Comparison of ENCODE assay signal across 16 cellular contexts in genomic region chr3:171428321-171428787, GRCh38. TPM values are rescaled to one million over a fixed set of nuclear protein-coding genes. Genes with fewer than 3 reads are reported as not detected.
DNase-seq lines count a peak whose midpoint lies in the region; ATAC-seq, FAIRE-seq and TF ChIP-seq lines count a peak whose summit lies in the region.
"Had no signal": no experiment of that assay in that cellular context is flagged by ENCODE, and none has a peak within 500 bp of the region (broad histone marks: within the 10 kb centered on the region; RNA-seq: fewer than 3 reads in every experiment).

No MANE protein-coding gene starts in this region.

- no peaks in the 10 kb centered on the region for H3K27me3 Mint-ChIP-seq in naive thymus-derived CD4-positive, alpha-beta T cell
- H3K27me3 Mint-ChIP-seq: activated CD4-positive, alpha-beta T cell treated with anti-CD3 and anti-CD28 coated beads for 36 hours; activated naive CD4-positive, alpha-beta T cell treated with anti-CD3 and anti-CD28 coated beads, Interleukin-2, amount 10 ng/mL, durations not matched to agents 7 days and 5 days had no signal

- peak overlapping the region; percentile 47 to 65 for H3K4me2 ChIP-seq in H1 (ENCODE audit: insufficient read depth in 1 of 2, low read depth in 2 of 2, low read length in 2 of 2)
- no peak overlapping the region for H3K4me2 ChIP-seq in mammary epithelial cell (ENCODE audit: insufficient read depth, low read depth, low read length)

- H2BK120ac ChIP-seq in H1 (replicated peaks; ENCODE audit: low read depth, low read length), result peak overlapping the region; percentile 35

- H4K8ac ChIP-seq in H1 (ENCODE audit: extremely low read depth, insufficient read depth, low read length), result no peak overlapping the region

- H3K79me1 ChIP-seq in H1 (ENCODE audit: low read depth, low read length), result no peaks in the 10 kb centered on the region; the same call in 1 of the 2 replicates

- no peak overlapping the region for H3K27ac Mint-ChIP-seq in naive thymus-derived CD4-positive, alpha-beta T cell
- H3K27ac Mint-ChIP-seq: activated CD4-positive, alpha-beta T cell treated with anti-CD3 and anti-CD28 coated beads for 36 hours; activated naive CD4-positive, alpha-beta T cell treated with anti-CD3 and anti-CD28 coated beads, Interleukin-2, amount 10 ng/mL, durations not matched to agents 7 days and 5 days had no signal

- H3K36me3 ChIP-seq in H1 (ENCODE audit: control insufficient read depth in 2 of 4, insufficient read depth in 4 of 4, low read length in 3 of 4), result no peaks in the 10 kb centered on the region
- no peaks in the 10 kb centered on the region for H3K36me3 ChIP-seq in naive thymus-derived CD4-positive, alpha-beta T cell (ENCODE audit: control insufficient read depth in 2 of 3, insufficient read depth in 3 of 3, low read length in 3 of 3)
- H3K36me3 ChIP-seq in mammary epithelial cell (ENCODE audit: insufficient read depth, low read length), result no peaks in the 10 kb centered on the region
- H3K36me3 ChIP-seq: thyroid gland had no signal

- TF ChIP-seq EP300 in H1 (IDR thresholded peaks at IDR 0.05; ENCODE audit: borderline replicate concordance in 1 of 2, low read depth in 2 of 2, low read length in 2 of 2), result no peak

- no peak overlapping the region for H3K4ac ChIP-seq in H1 (replicated peaks; ENCODE audit: insufficient read length, low read depth, low read length)

- DNase-seq in GM19239 (ENCODE audit: insufficient read length, low spot score) (no peak), NB4 (ENCODE audit: low read depth) (peak; percentile 78), H1 (ENCODE audit: low read depth in 1 of 2, low spot score in 2 of 2) (no peak), globus pallidus (ENCODE audit: low spot score) (no peak), mammary epithelial cell (no peak)
- DNase-seq in naive thymus-derived CD4-positive, alpha-beta T cell, result no peak
- DNase-seq in activated CD4-positive, CD25-positive, alpha-beta regulatory T cell (lab: John Stamatoyannopoulos, UW), result no peak
- DNase-seq: activated CD4-positive, alpha-beta T cell treated with anti-CD3 and anti-CD28 coated beads for 36 hours; activated naive CD4-positive, alpha-beta T cell treated with anti-CD3 and anti-CD28 coated beads, Interleukin-2, amount 10 ng/mL, durations not matched to agents 7 days and 5 days; cortex of kidney; GF-D8; left colon; NCI-H1105 treated with DMSO at 0.1 percent for 48 hours; small intestine; T-helper 1 cell; thyroid gland had no signal

- peak; percentile 64 for ATAC-seq in naive thymus-derived CD4-positive, alpha-beta T cell
- ATAC-seq: activated CD4-positive, alpha-beta T cell treated with anti-CD3 and anti-CD28 coated beads for 36 hours had no signal

- H4K91ac ChIP-seq in H1 (replicated peaks; ENCODE audit: insufficient read length, low read length), result peak overlapping the region; percentile 96

- CTCF ChIA-PET in H1 (lab: Charles Lee; ENCODE audit: partially characterized antibody) (interaction anchor here (0.6 to 2.7 kb wide), 11 partner anchors 12 to 1015 kb away, joined by 3 to 9 read pairs (median 4); partner anchors contain the start of gene TNIK), mammary epithelial cell (lab: Charles Lee; ENCODE audit: low non-redundant PET) (no interaction called here)
- CTCF ChIA-PET in naive thymus-derived CD4-positive, alpha-beta T cell (lab: Charles Lee), result interaction anchor here (0.6 kb wide), 1 partner anchor 12 kb away, joined by 3 read pairs; no protein-coding TSS in a partner anchor

- no peaks in the 10 kb centered on the region for H3K27me3 ChIP-seq in H1 (replicated peaks in 1 of 4; ENCODE audit: control insufficient read depth in 3 of 4, extremely low read depth in 1 of 4, insufficient read depth in 3 of 4, low read length in 3 of 4)
- no peaks in the 10 kb centered on the region for H3K27me3 ChIP-seq in naive thymus-derived CD4-positive, alpha-beta T cell (ENCODE audit: control insufficient read depth in 2 of 2, insufficient read depth in 2 of 2, low read length in 2 of 2)
- H3K27me3 ChIP-seq in mammary epithelial cell (ENCODE audit: insufficient read depth, low read length), result no peaks in the 10 kb centered on the region
- H3K27me3 ChIP-seq: thyroid gland had no signal

- H3K36me3 Mint-ChIP-seq in naive thymus-derived CD4-positive, alpha-beta T cell, result peaks cover 0 to 26% (median 4%) of the 10 kb centered on the region in 5 donors

- dilution Hi-C loops in mammary epithelial cell (cut with HindIII; ENCODE audit: low sequenced_read_pairs), result no loop called here

- H3K4me1 Mint-ChIP-seq in naive thymus-derived CD4-positive, alpha-beta T cell, result peaks cover 0 to 32% (median 25%) of the 10 kb centered on the region in 7 donors

- H2BK15ac ChIP-seq in H1 (ENCODE audit: low read length), result no peak overlapping the region

- no peak overlapping the region for H3K14ac ChIP-seq in H1 (ENCODE audit: insufficient read length)

- WGBS in H1 (ENCODE audit: extremely low coverage in 1 of 2, insufficient coverage in 1 of 2, insufficient read length in 1 of 2, insufficient replicate concordance in 2 of 2, low coverage in 1 of 2, low lambda C conversion rate in 2 of 2, missing lambda C conversion rate in 1 of 2), 2 experiments, result 14% methylated on average over 4 of the region's 4 CpGs; no CpG with 5 or more reads in 1 of the 2 experiments
- WGBS in mammary epithelial cell (ENCODE audit: low coverage, missing lambda C conversion rate), result 96% methylated on average over 4 of the region's 4 CpGs

- in situ Hi-C loops in mammary epithelial cell (cut with MboI; ENCODE audit: low sequenced_read_pairs in 2 of 2), result no loop called here

- peak overlapping the region; percentile 29 for H3K4me3 ChIP-seq in NB4 (ENCODE audit: low read depth, low read length)
- peak overlapping the region in 2 of 4 experiments; percentile 3 to 7; a peak in 2 of 8 replicates for H3K4me3 ChIP-seq in H1 (ENCODE audit: extremely low read depth in 1 of 4, insufficient read depth in 2 of 4, low read depth in 3 of 4, low read length in 4 of 4)
- no peak overlapping the region for H3K4me3 ChIP-seq in naive thymus-derived CD4-positive, alpha-beta T cell (ENCODE audit: low read length)
- no peak overlapping the region for H3K4me3 ChIP-seq in mammary epithelial cell (replicated peaks in 1 of 3; ENCODE audit: insufficient read depth in 1 of 3, low read depth in 2 of 3, low read length in 3 of 3)
- H3K4me3 ChIP-seq: thyroid gland had no signal

- TF ChIP-seq POLR2A in NB4 (IDR thresholded peaks at IDR 0.05; ENCODE audit: extremely low read depth, insufficient read length) (no peak), H1 (IDR thresholded peaks at IDR 0.05; ENCODE audit: control extremely low read depth in 1 of 2, low read depth in 2 of 2, low read length in 2 of 2) (no peak)

- peak overlapping the region; percentile 96; the same call in 1 of the 2 replicates for H2AK5ac ChIP-seq in H1 (ENCODE audit: low read depth, low read length)

- peaks cover 0 to 9% (median 3%) of the 10 kb centered on the region in 11 donors for H3K9me3 Mint-ChIP-seq in naive thymus-derived CD4-positive, alpha-beta T cell

- BruUV-seq in mammary epithelial cell (replicated peaks; lab: Mats Ljungman, UMichigan), result no TSS peak

- TF ChIP-seq RAD21 in H1 (IDR thresholded peaks at IDR 0.05 in 1 of 2, conservative IDR thresholded peaks at IDR 0.05 in 1 of 2; ENCODE audit: low read depth in 2 of 2, low read length in 2 of 2), result no peak

- 0 out of 2 replicates have a peak overlapping the region, but pooled peaks have one; percentile 75 for H2BK12ac ChIP-seq in H1 (ENCODE audit: low read depth, low read length)

- H3K23me2 ChIP-seq in H1 (ENCODE audit: low read depth, low read length), result 0 out of 2 replicates have a peak, but pooled peaks cover 5% of the 10 kb centered on the region

- H2BK20ac ChIP-seq in H1 (ENCODE audit: low read length), result 0 out of 2 replicates have a peak overlapping the region, but pooled peaks have one; percentile 100

- H3K56ac ChIP-seq in H1 (replicated peaks; ENCODE audit: insufficient read length, low read depth, low read length), result no peak overlapping the region

- H3K18ac ChIP-seq in H1 (ENCODE audit: extremely low read depth, low read length), result no peak overlapping the region

- peak overlapping the region; percentile 0; the same call in 1 of the 2 replicates for H3K27ac ChIP-seq in H1 (ENCODE audit: low read depth, low read length)
- H3K27ac ChIP-seq in naive thymus-derived CD4-positive, alpha-beta T cell (ENCODE audit: low read depth, low read length), result no peak overlapping the region
- no peak overlapping the region for H3K27ac ChIP-seq in mammary epithelial cell (ENCODE audit: insufficient read depth, low read depth, low read length)
- H3K27ac ChIP-seq: thyroid gland had no signal

- H2AFZ ChIP-seq in H1 (ENCODE audit: low read length) (no peak overlapping the region), mammary epithelial cell (ENCODE audit: low read depth, low read length) (no peak overlapping the region)

- H3K4me1 ChIP-seq in H1 (replicated peaks in 1 of 4; ENCODE audit: control insufficient read depth in 3 of 4, insufficient read depth in 4 of 4, low read length in 3 of 4) (peaks cover 14 to 30% (median 21%) of the 10 kb centered on the region in 4 experiments), mammary epithelial cell (ENCODE audit: insufficient read depth, low read length) (no peaks in the 10 kb centered on the region)
- peaks cover 0 to 11% of the 10 kb centered on the region in 2 donors for H3K4me1 ChIP-seq in naive thymus-derived CD4-positive, alpha-beta T cell (ENCODE audit: control insufficient read depth in 2 of 2, insufficient read depth in 2 of 2, low read length in 2 of 2)
- H3K4me1 ChIP-seq: thyroid gland had no signal

- no peak overlapping the region for H3K23ac ChIP-seq in H1 (ENCODE audit: insufficient read length)

- H4K20me1 ChIP-seq in H1 (replicated peaks in 1 of 2; ENCODE audit: control insufficient read depth in 1 of 2, insufficient read depth in 2 of 2, low read length in 2 of 2) (no peaks in the 10 kb centered on the region), mammary epithelial cell (ENCODE audit: insufficient read depth, low read length) (no peaks in the 10 kb centered on the region)

- H3K9me3 ChIP-seq in H1 (ENCODE audit: insufficient read depth in 2 of 2, low read depth in 1 of 2, low read length in 1 of 2), result no peaks in the 10 kb centered on the region
- no peaks in the 10 kb centered on the region for H3K9me3 ChIP-seq in naive thymus-derived CD4-positive, alpha-beta T cell (ENCODE audit: control insufficient read depth in 2 of 3, low read length in 3 of 3)
- H3K9me3 ChIP-seq in mammary epithelial cell (replicated peaks; ENCODE audit: insufficient read depth, low read length), result no peaks in the 10 kb centered on the region
- H3K9me3 ChIP-seq: thyroid gland had no signal

- intact Hi-C loops in naive thymus-derived CD4-positive, alpha-beta T cell (cut with micrococcal nuclease), result no loop called here
- intact Hi-C loops in mammary epithelial cell (cut with micrococcal nuclease), result no loop called here

- peak; percentile 24 for TF ChIP-seq CTCF in NB4 (IDR thresholded peaks at IDR 0.05; ENCODE audit: low read depth, low read length)
- TF ChIP-seq CTCF in H1 (IDR thresholded peaks at IDR 0.05; ENCODE audit: control extremely low read depth in 1 of 3, insufficient read depth in 1 of 3, low read depth in 1 of 3, low read length in 3 of 3), result no peak
- no peak for TF ChIP-seq CTCF in mammary epithelial cell (conservative IDR thresholded peaks at IDR 0.05 in 1 of 2, IDR thresholded peaks at IDR 0.05 in 1 of 2; ENCODE audit: extremely low read depth in 1 of 2, insufficient read depth in 1 of 2, low read depth in 1 of 2, low read length in 2 of 2)

- H2BK5ac ChIP-seq in H1 (ENCODE audit: low read depth, low read length), result peak overlapping the region; percentile 88; the same call in 1 of the 2 replicates

- peak overlapping the region; percentile 4 for H4K5ac ChIP-seq in H1 (ENCODE audit: insufficient read length, low read depth, low read length)

- H3K79me2 ChIP-seq in H1 (ENCODE audit: control insufficient read depth in 1 of 2, insufficient read depth in 2 of 2, low read length in 2 of 2), result peaks cover 0 to 45% of the 10 kb centered on the region in 2 experiments; a peak in 3 of 4 replicates
- H3K79me2 ChIP-seq in mammary epithelial cell (ENCODE audit: insufficient read depth, low read length), result peaks cover 2% of the 10 kb centered on the region

- FAIRE-seq in GM19239 (lab: Jason Lieb, UNC) (peak; percentile 80), H1 (lab: Jason Lieb, UNC) (no peak)
- FAIRE-seq: small intestine had no signal

- POLR2A ChIA-PET in H1 (lab: Charles Lee; ENCODE audit: partially characterized antibody), result interaction anchor here (1.1 to 3.3 kb wide), 5 partner anchors 10 to 32 kb away, joined by 3 to 19 read pairs (median 5); partner anchors contain the start of gene TNIK
- POLR2A ChIA-PET in naive thymus-derived CD4-positive, alpha-beta T cell (lab: Charles Lee), result interaction anchor here (0.6 kb wide), 1 partner anchor 197 kb away, joined by 5 read pairs; no protein-coding TSS in a partner anchor

- H3K4me3 Mint-ChIP-seq in naive thymus-derived CD4-positive, alpha-beta T cell, result no peak overlapping the region
- H3K4me3 Mint-ChIP-seq: activated CD4-positive, alpha-beta T cell treated with anti-CD3 and anti-CD28 coated beads for 36 hours; activated naive CD4-positive, alpha-beta T cell treated with anti-CD3 and anti-CD28 coated beads, Interleukin-2, amount 10 ng/mL, durations not matched to agents 7 days and 5 days had no signal

- no peak overlapping the region for H3K9ac ChIP-seq in H1 (replicated peaks in 1 of 4; ENCODE audit: extremely low read depth in 1 of 4, low read depth in 3 of 4, low read length in 3 of 4)
- H3K9ac ChIP-seq in mammary epithelial cell (ENCODE audit: insufficient read depth, low read length), result no peak overlapping the region

RNA-seq across cellular contexts. Expression of gene TNIK, which starts 31.9 kb away (rescaled TPM):
- 42.0 and 46.8 TPM in 2 replicates for total RNA-seq in H1 (2021; fragmentation: NEBNext Ultra II Directional; extraction: Animal tissue kit (Norgen Biotek cat#: 25700))
- polyA plus RNA-seq in H1 (2011; rRNA removed) (7.4 and 8.0 TPM in 2 replicates), mammary epithelial cell (3.5 TPM)
- 10.7 TPM for polyA plus RNA-seq in H1 (2011; cell fraction: cytosol; rRNA removed)
- 18.1 TPM for polyA plus RNA-seq in H1 (2011; cell fraction: nucleus; rRNA removed)
- polyA plus RNA-seq in H1 (2012, experiment 1 of 2), result 16.8 to 23.1 TPM (median 21.9 TPM) in 4 replicates
- 3.9 TPM for polyA plus RNA-seq in H1 (2012, experiment 2 of 2)
- 29.1 TPM for polyA plus RNA-seq in H1 (2013, experiment 1 of 2)
- polyA plus RNA-seq in H1 (2013, experiment 2 of 2), result 27.4 TPM
- 19.4 and 27.7 TPM in 2 replicates for polyA minus RNA-seq in H1 (2011; rRNA and poly(A)+ RNA removed)
- polyA minus RNA-seq in H1 (2011; cell fraction: cytosol; rRNA and poly(A)+ RNA removed), result 15.3 TPM
- polyA minus RNA-seq in H1 (2011; cell fraction: nucleus; rRNA and poly(A)+ RNA removed), result 39.4 TPM
- total RNA-seq in naive thymus-derived CD4-positive, alpha-beta T cell, result 10 to 100 TPM; 61.6 to 74.9 (median 73.6) TPM
- 10 to 100 TPM; 20.2 to 22.1 TPM for polyA plus RNA-seq in naive thymus-derived CD4-positive, alpha-beta T cell
- total RNA-seq in mammary epithelial cell, result 1 to 10 TPM; 7.5 to 9.7 TPM
- polyA minus RNA-seq in mammary epithelial cell, result 76.6 TPM
